In the genomic region with DNA sequence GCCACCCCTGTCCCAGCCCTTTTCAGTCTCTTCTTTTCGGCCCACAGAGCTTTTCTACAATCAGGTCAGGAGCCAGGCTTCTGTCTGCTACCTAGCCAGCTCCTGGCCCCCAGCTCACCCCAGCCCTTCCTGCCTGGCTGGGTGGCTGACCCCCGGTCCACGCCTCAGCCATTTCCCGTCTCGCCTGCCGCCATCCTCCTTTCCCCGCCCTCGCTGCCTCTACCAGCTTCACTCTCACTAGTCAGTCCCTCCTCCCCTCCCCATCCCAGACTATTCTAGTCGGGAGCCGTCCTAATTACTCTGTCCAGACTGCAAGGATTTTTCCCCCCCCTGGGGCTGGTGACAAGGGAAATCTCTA, we compare ENCODE assay signal across 9 cellular contexts. TPM values are rescaled to one million over a fixed set of nuclear protein-coding genes. Genes with fewer than 3 reads are reported as not detected.
DNase-seq lines count a peak whose midpoint lies in the region; ATAC-seq and TF ChIP-seq lines count a peak whose summit lies in the region.
"Had no signal": no experiment of that assay in that cellular context is flagged by ENCODE, and none has a peak within 500 bp of the region (broad histone marks: within the 10 kb centered on the region; RNA-seq: fewer than 3 reads in every experiment).

No MANE protein-coding gene starts in this region.

- H3K27me3 ChIP-seq in duodenal mucosa (ENCODE audit: control insufficient read depth in 1 of 2, insufficient read depth in 2 of 2, low read length in 2 of 2) (peaks cover 56 to 65% of the 10 kb centered on the region in 2 donors), vagina (no peaks in the 10 kb centered on the region)

- peaks cover 29 to 35% of the 10 kb centered on the region in 2 donors for H3K4me1 ChIP-seq in duodenal mucosa (ENCODE audit: control insufficient read depth in 1 of 2, insufficient read depth in 2 of 2, low read length in 2 of 2)
- H3K4me1 ChIP-seq in vagina: peaks cover 53% of the 10 kb centered on the region

- intact Hi-C loops in vagina (cut with DNase I): loop anchor here (10.0 kb wide), 1 partner anchor 141 kb away; no protein-coding TSS in a partner anchor

- no peak for ATAC-seq in stimulated activated naive CD8-positive, alpha-beta T cell treated with anti-CD3 and anti-CD28 coated beads, Interleukin-15, Interleukin-2, amounts not matched to agents 100 U/mL and 50 U/mL, for 24 hours
- ATAC-seq in naive B cell (ENCODE audit: low read depth in 2 of 2): no peak

- in situ Hi-C loops in GM13977 (cut with MboI; ENCODE audit: low pct_unique_long_range_greater_than_20kb, low sequenced_read_pairs, unreplicated experiment): no loop called here

- H3K4me3 ChIP-seq in duodenal mucosa (ENCODE audit: low read depth in 1 of 2, low read length in 2 of 2) (peak overlapping the region; percentile 36 to 40), vagina (peak overlapping the region; percentile 30 to 39)

- H3K4me3 Mint-ChIP-seq in stimulated activated naive CD8-positive, alpha-beta T cell treated with anti-CD3 and anti-CD28 coated beads, Interleukin-15, Interleukin-2, amounts not matched to agents 100 ng/mL and 50 ng/mL, for 24 hours: peak overlapping the region; percentile 0
- H3K4me3 Mint-ChIP-seq in naive B cell: peak overlapping the region in 6 of 8 donors; percentile 30 to 81 (median 52)

- H3K27me3 Mint-ChIP-seq in stimulated activated naive CD8-positive, alpha-beta T cell treated with anti-CD3 and anti-CD28 coated beads, Interleukin-15, Interleukin-2, amounts not matched to agents 100 ng/mL and 50 ng/mL, for 24 hours: peaks cover 56% of the 10 kb centered on the region
- peaks cover 46 to 64% (median 56%) of the 10 kb centered on the region in 3 donors for H3K27me3 Mint-ChIP-seq in naive B cell

- no peak overlapping the region for H3K9ac ChIP-seq in duodenal mucosa (ENCODE audit: low read depth in 1 of 2, low read length in 2 of 2)

- H3K9me3 ChIP-seq in duodenal mucosa (ENCODE audit: control insufficient read depth in 1 of 2, low read length in 2 of 2) (no peaks in the 10 kb centered on the region), vagina (no peaks in the 10 kb centered on the region)

- peaks cover 3% of the 10 kb centered on the region for H3K36me3 Mint-ChIP-seq in stimulated activated naive CD8-positive, alpha-beta T cell treated with anti-CD3 and anti-CD28 coated beads, Interleukin-15, Interleukin-2, amounts not matched to agents 100 ng/mL and 50 ng/mL, for 24 hours (ENCODE audit: low read depth)
- peaks cover 0 to 16% of the 10 kb centered on the region in 2 donors for H3K36me3 Mint-ChIP-seq in naive B cell

- H3K27ac Mint-ChIP-seq in stimulated activated naive CD8-positive, alpha-beta T cell treated with anti-CD3 and anti-CD28 coated beads, Interleukin-15, Interleukin-2, amounts not matched to agents 100 ng/mL and 50 ng/mL, for 24 hours: no peak overlapping the region
- H3K27ac Mint-ChIP-seq in naive B cell: peak overlapping the region in 1 of 6 donors; percentile 69

- peaks cover 34% of the 10 kb centered on the region for H3K4me1 Mint-ChIP-seq in stimulated activated naive CD8-positive, alpha-beta T cell treated with anti-CD3 and anti-CD28 coated beads, Interleukin-15, Interleukin-2, amounts not matched to agents 100 ng/mL and 50 ng/mL, for 24 hours (ENCODE audit: low read depth)
- H3K4me1 Mint-ChIP-seq in naive B cell: peaks cover 33 to 50% (median 46%) of the 10 kb centered on the region in 3 donors

- no peak for TF ChIP-seq CTCF in vagina (IDR thresholded peaks at IDR 0.05)
- TF ChIP-seq CTCF in GM13977 (IDR thresholded peaks at IDR 0.05; ENCODE audit: extremely low read depth, insufficient read depth, missing control alignments): no peak

- DNase-seq in stimulated activated naive CD8-positive, alpha-beta T cell treated with anti-CD3 and anti-CD28 coated beads, Interleukin-15, Interleukin-2, amounts not matched to agents 100 U/mL and 50 U/mL, for 24 hours: no peak
- DNase-seq in naive B cell: no peak
- no peak for DNase-seq in vagina (ENCODE audit: extremely low spot score in 2 of 2)
- no peak for DNase-seq in SIG-M5 (lab: John Stamatoyannopoulos, UW)
- DNase-seq in OCI-M2 (lab: John Stamatoyannopoulos, UW; ENCODE audit: unreplicated experiment): no peak
- DNase-seq in GM13977 (ENCODE audit: low spot score): no peak
- DNase-seq: stimulated activated CD4-positive, alpha-beta T cell treated with anti-CD3 and anti-CD28 coated beads, Interleukin-2, amount 100 ng/mL, for 48 hours had no signal

- no peak for TF ChIP-seq POLR2A in vagina (IDR thresholded peaks at IDR 0.05)

- no peaks in the 10 kb centered on the region for H3K9me3 Mint-ChIP-seq in stimulated activated naive CD8-positive, alpha-beta T cell treated with anti-CD3 and anti-CD28 coated beads, Interleukin-15, Interleukin-2, amounts not matched to agents 100 ng/mL and 50 ng/mL, for 24 hours
- H3K9me3 Mint-ChIP-seq in naive B cell: no peaks in the 10 kb centered on the region

- H3K27ac ChIP-seq in duodenal mucosa (ENCODE audit: low read depth, low read length): no peak overlapping the region
- no peak overlapping the region for H3K27ac ChIP-seq in vagina

- peaks cover 12 to 14% of the 10 kb centered on the region in 2 donors for H3K36me3 ChIP-seq in duodenal mucosa (ENCODE audit: control insufficient read depth in 1 of 2, insufficient read depth in 2 of 2, low read length in 2 of 2)
- H3K36me3 ChIP-seq in vagina: peaks cover 3 to 17% of the 10 kb centered on the region in 2 donors

RNA-seq across cellular contexts. Expression of gene DHH, which starts 0.9 kb away (rescaled TPM):
- polyA plus RNA-seq in naive B cell (ENCODE audit: low read depth in 6 of 6): not detected
- 1.5 TPM for total RNA-seq in vagina

RNA-seq across cellular contexts. Expression of gene LMBR1L, which starts 16.9 kb away (rescaled TPM):
- 10 to 100 TPM; 42.4 to 93.6 (median 59.1) TPM for polyA plus RNA-seq in naive B cell (ENCODE audit: low read depth in 6 of 6)
- total RNA-seq in vagina: 53.3 TPM

RNA-seq across cellular contexts. Expression of gene RHEBL1, which starts 23.9 kb away (rescaled TPM):
- 1 to 10 TPM; 4.5 to 8.6 (median 6.1) TPM for polyA plus RNA-seq in naive B cell (ENCODE audit: low read depth in 6 of 6)
- total RNA-seq in vagina: 1.7 TPM

RNA-seq across cellular contexts. Expression of gene KMT2D, which starts 33.1 kb away (rescaled TPM):
- 10 to 100 TPM in 3 of 6 donors, 1 to 10 TPM in 3; 2.6 to 33.6 (median 9.7) TPM for polyA plus RNA-seq in naive B cell (ENCODE audit: low read depth in 6 of 6)
- total RNA-seq in vagina: 38.8 TPM

RNA-seq across cellular contexts. Expression of gene TUBA1B, which starts 37.5 kb away (rescaled TPM):
- 100 to 1,000 TPM; 355 to 614 (median 402) TPM for polyA plus RNA-seq in naive B cell (ENCODE audit: low read depth in 6 of 6)
- total RNA-seq in vagina: 638 TPM
